Comparison of ENCODE assay signal across 8 cellular contexts in the genomic region with DNA sequence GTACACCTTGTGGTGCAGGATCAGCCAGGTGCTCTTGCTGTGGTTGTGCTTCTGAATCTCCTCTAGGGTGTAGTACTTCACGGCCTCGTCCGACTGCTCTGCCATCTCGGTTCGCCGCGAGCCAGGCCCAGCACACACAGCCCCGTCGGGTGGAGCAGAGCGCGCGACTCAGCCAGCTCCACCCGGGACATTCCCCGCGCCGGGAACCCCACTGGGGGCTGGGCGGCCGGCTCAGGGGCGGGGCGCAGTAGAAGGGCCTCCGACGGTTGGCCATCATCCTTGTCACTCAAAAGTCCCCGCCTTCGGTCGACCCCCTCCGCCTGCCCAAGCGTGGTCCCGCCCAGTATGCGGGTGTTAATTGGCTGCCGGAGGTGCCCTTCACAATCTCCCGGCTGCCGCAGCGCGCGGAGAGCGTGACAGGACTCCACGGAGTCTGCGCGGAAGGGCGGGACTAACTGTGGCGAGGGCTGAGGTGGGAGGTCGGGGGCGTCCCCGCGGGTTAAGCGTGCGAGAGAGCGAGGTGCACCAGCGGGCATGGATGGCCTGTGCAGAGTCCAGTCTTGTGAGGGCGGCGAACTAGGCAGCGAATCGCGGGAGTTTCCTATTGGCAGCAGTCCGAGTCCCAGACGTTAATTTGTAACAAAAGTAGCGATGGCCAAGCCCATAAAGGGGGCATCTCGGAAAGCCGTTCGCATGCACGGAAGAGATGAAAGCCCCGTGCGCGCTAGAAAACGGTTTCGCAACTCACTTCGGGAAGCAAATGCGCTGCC.
A peak's percentile ranks its signal among the peaks of the same experiment; 100 is the strongest.
DNase-seq lines count a peak whose midpoint lies in the region; ATAC-seq lines count a peak whose summit lies in the region.

TSS of gene CYB5A (minus strand) at position 193 of the 770 bp plus-strand sequence. CDS start at position 105, 88 bp downstream.

- peak; percentile 100 for ATAC-seq in HG03064 (IDR thresholded peaks at IDR 0.05; ENCODE audit: low read depth, unreplicated experiment)

- DNase-seq in NK-92 (lab: John Stamatoyannopoulos, UW; ENCODE audit: unreplicated experiment) = peak; percentile 90
- no peak for DNase-seq in NK-92 treated with Interleukin-12 subunit alpha and Interleukin-12 subunit beta, amount 100 ng/mL, for 24 hours (lab: John Stamatoyannopoulos, UW)
- DNase-seq in NCI-H2196 (lab: John Stamatoyannopoulos, UW; ENCODE audit: unreplicated experiment) = peak; percentile 96
- peak; percentile 91 to 99 (median 94) for DNase-seq in activated CD4-positive, CD25-positive, alpha-beta regulatory T cell (lab: John Stamatoyannopoulos, UW)
- DNase-seq in central memory CD4-positive, alpha-beta T cell = peak; percentile 99
- DNase-seq in iris pigment epithelial cell (ENCODE audit: low read depth) = peak; percentile 94
- peak; percentile 95 to 99 for DNase-seq in stimulated activated CD4-positive, alpha-beta T cell treated with anti-CD3 and anti-CD28 coated beads, Interleukin-12 subunit alpha, Interleukin-12 subunit beta, amount 100 ng/mL, for 24 hours (ENCODE audit: low read depth in 2 of 2)
